Comparison of ENCODE assay signal across 27 cellular contexts in genomic region chr1:39944410-39944809, GRCh38.
"Had no signal": no experiment of that assay in that cellular context is flagged by ENCODE, and none has a peak within 500 bp of the region (broad histone marks: within the 10 kb centered on the region; RNA-seq: fewer than 3 reads in every experiment).

No MANE protein-coding gene starts in this region.

- H3K4me2 ChIP-seq: neural progenitor cell, smooth muscle cell had no signal

- H3K4me3 ChIP-seq: colonic mucosa, esophagus muscularis mucosa, gastrocnemius medialis, left lung, neural progenitor cell, prostate gland, right atrium auricular region, smooth muscle cell, testis, tibial artery, upper lobe of left lung had no signal

- H3K27ac Mint-ChIP-seq: dendritic cell treated with granulocyte-macrophage colony-stimulating factor and Interleukin-4, amounts not matched to agents 40 ng/mL and 50 ng/mL, for 4 days; naive thymus-derived CD4-positive, alpha-beta T cell; nephron; neural progenitor cell had no signal

- H2AFZ ChIP-seq: neural progenitor cell had no signal

- DNase-seq: colonic mucosa; effector CD8-positive, alpha-beta T cell; endodermal cell; gastrocnemius medialis; head of caudate nucleus; left cardiac atrium; left lung; mesendoderm; midbrain; naive thymus-derived CD4-positive, alpha-beta T cell; stimulated activated CD4-positive, alpha-beta T cell treated with anti-CD3 and anti-CD28 coated beads, Interleukin-12 subunit alpha, Interleukin-12 subunit beta, amount 100 ng/mL, for 4 hours; stimulated activated CD4-positive, alpha-beta T cell treated with anti-CD3 and anti-CD28 coated beads, Interleukin-1b, Interleukin-23, amount 100 ng/mL, for 48 hours; stimulated activated CD4-positive, alpha-beta T cell treated with anti-CD3 and anti-CD28 coated beads, Interleukin-4, amount 100 ng/mL, for 1 hour; stimulated activated CD8-positive, alpha-beta memory T cell treated with anti-CD3 and anti-CD28 coated beads, Interleukin-4, amount 100 ng/mL, for 48 hours; stimulated activated naive CD4-positive, alpha-beta T cell; stimulated activated naive CD8-positive, alpha-beta T cell treated with anti-CD3 and anti-CD28 coated beads, Interleukin-15, amount 100 ng/mL, for 72 hours; testis; tibial artery; upper lobe of left lung had no signal

- H3K27me3 Mint-ChIP-seq: stimulated activated naive CD8-positive, alpha-beta T cell treated with anti-CD3 and anti-CD28 coated beads, Interleukin-15, amount 100 ng/mL, for 72 hours had no signal

- H3K4me1 ChIP-seq: colonic mucosa, esophagus muscularis mucosa, gastrocnemius medialis, neural progenitor cell, prostate gland, right atrium auricular region, testis, tibial artery had no signal

- ATAC-seq: gastrocnemius medialis; left cardiac atrium; left lung; naive thymus-derived CD4-positive, alpha-beta T cell; sciatic nerve; stimulated activated naive CD8-positive, alpha-beta T cell treated with anti-CD3 and anti-CD28 coated beads, Interleukin-15, amount 100 ng/mL, for 72 hours had no signal

- H3K9me3 Mint-ChIP-seq: dendritic cell treated with granulocyte-macrophage colony-stimulating factor and Interleukin-4, amounts not matched to agents 40 ng/mL and 50 ng/mL, for 4 days; endodermal cell; naive thymus-derived CD4-positive, alpha-beta T cell; nephron; stimulated activated naive CD8-positive, alpha-beta T cell treated with anti-CD3 and anti-CD28 coated beads, Interleukin-15, amount 100 ng/mL, for 72 hours had no signal

- H3K4me1 Mint-ChIP-seq: nephron, neural progenitor cell had no signal

- H3K36me3 Mint-ChIP-seq: naive thymus-derived CD4-positive, alpha-beta T cell; neural progenitor cell had no signal

- H3K36me3 ChIP-seq: colonic mucosa, esophagus muscularis mucosa, gastrocnemius medialis, left lung, neural progenitor cell, prostate gland, right atrium auricular region, tibial artery, upper lobe of left lung had no signal

- H3K27me3 ChIP-seq: colonic mucosa, gastrocnemius medialis, left lung, neural progenitor cell, right atrium auricular region, testis, upper lobe of left lung had no signal

- H3K4me3 Mint-ChIP-seq: dendritic cell treated with granulocyte-macrophage colony-stimulating factor and Interleukin-4, amounts not matched to agents 40 ng/mL and 50 ng/mL, for 4 days; endodermal cell; naive thymus-derived CD4-positive, alpha-beta T cell; nephron; neural progenitor cell; stimulated activated naive CD8-positive, alpha-beta T cell treated with anti-CD3 and anti-CD28 coated beads, Interleukin-15, amount 100 ng/mL, for 72 hours had no signal

- H3K27ac ChIP-seq: colonic mucosa, esophagus muscularis mucosa, gastrocnemius medialis, left lung, neural progenitor cell, prostate gland, right atrium auricular region, tibial artery, upper lobe of left lung had no signal
